13 cellular contexts compared by ENCODE assay signal in genomic region chr3:184765730-184766074, GRCh38. TPM values are rescaled to one million over a fixed set of nuclear protein-coding genes. Genes with fewer than 3 reads are reported as not detected.
DNase-seq lines count a peak whose midpoint lies in the region; ATAC-seq and TF ChIP-seq lines count a peak whose summit lies in the region.
"Had no signal": no experiment of that assay in that cellular context is flagged by ENCODE, and none has a peak within 500 bp of the region (broad histone marks: within the 10 kb centered on the region; RNA-seq: fewer than 3 reads in every experiment).

No MANE protein-coding gene starts in this region.

- peaks cover 10% of the 10 kb centered on the region for H3K4me1 ChIP-seq in neural progenitor cell
- H3K4me1 ChIP-seq: SJSA1 had no signal

- H3K9ac ChIP-seq in neural progenitor cell, result no peak overlapping the region

- H3K4me3 Mint-ChIP-seq in neural progenitor cell, result no peak overlapping the region
- no peak overlapping the region for H3K4me3 Mint-ChIP-seq in activated CD4-positive, alpha-beta memory T cell treated with anti-CD3 and anti-CD28 coated beads for 36 hours
- H3K4me3 Mint-ChIP-seq: H9 had no signal

- H3K4me3 ChIP-seq in neural progenitor cell, result no peak overlapping the region
- H3K4me3 ChIP-seq: dorsolateral prefrontal cortex, SJSA1 had no signal

- no peaks in the 10 kb centered on the region for H3K27me3 ChIP-seq in neural progenitor cell
- H3K27me3 ChIP-seq: SJSA1 had no signal

- no peak overlapping the region for H3K4me2 ChIP-seq in neural progenitor cell

- H3K27ac Mint-ChIP-seq in neural progenitor cell, result peak overlapping the region; percentile 42
- H3K27ac Mint-ChIP-seq in activated CD4-positive, alpha-beta memory T cell treated with anti-CD3 and anti-CD28 coated beads for 36 hours, result no peak overlapping the region

- no peak for TF ChIP-seq CTCF in neural progenitor cell (IDR thresholded peaks at IDR 0.05)

- H3F3A ChIP-seq in neural progenitor cell (ENCODE audit: low read depth), result peaks cover 5% of the 10 kb centered on the region

- intact Hi-C loops in activated CD4-positive, alpha-beta memory T cell treated with anti-CD3 and anti-CD28 coated beads for 36 hours (cut with micrococcal nuclease), result no loop called here

- no peaks in the 10 kb centered on the region for H3K9me3 Mint-ChIP-seq in neural progenitor cell
- no peaks in the 10 kb centered on the region for H3K9me3 Mint-ChIP-seq in activated CD4-positive, alpha-beta memory T cell treated with anti-CD3 and anti-CD28 coated beads for 36 hours
- H3K9me3 Mint-ChIP-seq: H9 had no signal

- no peak overlapping the region for H3K27ac ChIP-seq in neural progenitor cell
- H3K27ac ChIP-seq: dorsolateral prefrontal cortex, SJSA1 had no signal

- peaks cover 19% of the 10 kb centered on the region for H3K27me3 Mint-ChIP-seq in neural progenitor cell (ENCODE audit: insufficient read depth, low read depth)
- H3K27me3 Mint-ChIP-seq in activated CD4-positive, alpha-beta memory T cell treated with anti-CD3 and anti-CD28 coated beads for 36 hours, result peaks cover 11% of the 10 kb centered on the region

- no peaks in the 10 kb centered on the region for H3K36me3 Mint-ChIP-seq in neural progenitor cell
- H3K36me3 Mint-ChIP-seq in activated CD4-positive, alpha-beta memory T cell treated with anti-CD3 and anti-CD28 coated beads for 36 hours, result no peaks in the 10 kb centered on the region

- no peaks in the 10 kb centered on the region for H3K79me2 ChIP-seq in neural progenitor cell (ENCODE audit: low read depth)

- peaks cover 23% of the 10 kb centered on the region for H3K4me1 Mint-ChIP-seq in neural progenitor cell
- H3K4me1 Mint-ChIP-seq in activated CD4-positive, alpha-beta memory T cell treated with anti-CD3 and anti-CD28 coated beads for 36 hours (ENCODE audit: low read depth), result no peaks in the 10 kb centered on the region

- CTCF ChIA-PET in activated CD4-positive, alpha-beta memory T cell treated with anti-CD3 and anti-CD28 coated beads for 36 hours (lab: Charles Lee), result interaction anchor here (1.3 kb wide), 1 partner anchor 204 kb away, joined by 5 read pairs; the partner anchor contains the start of gene EPHB3

- POLR2A ChIA-PET in activated CD4-positive, alpha-beta memory T cell treated with anti-CD3 and anti-CD28 coated beads for 36 hours (lab: Charles Lee), result no interaction called here

- peak; percentile 91 for DNase-seq in SIG-M5 treated with dmso at 0.1 percent for 504 hours (lab: John Stamatoyannopoulos, UW; ENCODE audit: unreplicated experiment)
- DNase-seq in neural progenitor cell (ENCODE audit: low spot score), result no peak
- DNase-seq in NCI-H1930 (lab: John Stamatoyannopoulos, UW), result no peak
- no peak for DNase-seq in mesenteric fat pad (ENCODE audit: low spot score)
- DNase-seq in activated CD4-positive, alpha-beta memory T cell treated with anti-CD3 and anti-CD28 coated beads for 36 hours, result no peak
- DNase-seq: activated T-cell treated with anti-CD3 and anti-CD28 coated beads for 4 hours, DND-41, dorsolateral prefrontal cortex, H9 had no signal

- no peaks in the 10 kb centered on the region for H3K9me3 ChIP-seq in neural progenitor cell (ENCODE audit: low read depth)
- H3K9me3 ChIP-seq: SJSA1 had no signal

- H4K20me1 ChIP-seq in neural progenitor cell (ENCODE audit: low read depth), result no peaks in the 10 kb centered on the region

- H2AFZ ChIP-seq in neural progenitor cell (replicated peaks), result no peak overlapping the region

- peak; percentile 88 for ATAC-seq in GM18511 (IDR thresholded peaks at IDR 0.05; ENCODE audit: unreplicated experiment)
- peak; percentile 88 for ATAC-seq in HG03159 (IDR thresholded peaks at IDR 0.05; ENCODE audit: unreplicated experiment)
- ATAC-seq in GM19324 (IDR thresholded peaks at IDR 0.05; ENCODE audit: low FRiP score, unreplicated experiment), result no peak

- no peaks in the 10 kb centered on the region for H3K36me3 ChIP-seq in neural progenitor cell
- H3K36me3 ChIP-seq: SJSA1 had no signal

RNA-seq across cellular contexts. Expression of gene VPS8, which starts 46.3 kb away (rescaled TPM):
- total RNA-seq in neural progenitor cell (ENCODE audit: low replicate concordance) (49.1 and 93.1 TPM in 2 replicates), mesenteric fat pad (55.0 TPM)
- total RNA-seq in activated CD4-positive, alpha-beta memory T cell treated with anti-CD3 and anti-CD28 coated beads for 36 hours, result 10 to 100 TPM; 28.7 to 32.3 TPM

RNA-seq across cellular contexts. Expression of gene MAGEF1, which starts 53.8 kb away (rescaled TPM):
- 73.9 and 88.1 TPM in 2 replicates for total RNA-seq in neural progenitor cell (ENCODE audit: low replicate concordance)
- 18.9 TPM for total RNA-seq in mesenteric fat pad
- 10 to 100 TPM; 20.6 to 22.5 TPM for total RNA-seq in activated CD4-positive, alpha-beta memory T cell treated with anti-CD3 and anti-CD28 coated beads for 36 hours
